In genomic region chr4:140300271-140300970, GRCh38 we compare ENCODE assay signal across 9 cellular contexts.
DNase-seq lines count a peak whose midpoint lies in the region; ATAC-seq and TF ChIP-seq lines count a peak whose summit lies in the region.
"Had no signal": no experiment of that assay in that cellular context is flagged by ENCODE, and none has a peak within 500 bp of the region (broad histone marks: within the 10 kb centered on the region; RNA-seq: fewer than 3 reads in every experiment).

No MANE protein-coding gene starts in this region.

- no peaks in the 10 kb centered on the region for H3K4me1 Mint-ChIP-seq in activated naive CD4-positive, alpha-beta T cell treated with anti-CD3 and anti-CD28 coated beads for 36 hours (ENCODE audit: low read depth)
- no peaks in the 10 kb centered on the region for H3K4me1 Mint-ChIP-seq in activated naive CD4-positive, alpha-beta T cell treated with anti-CD3 and anti-CD28 coated beads, Interleukin-2, amount 10 ng/mL, durations not matched to agents 7 days and 5 days
- no peaks in the 10 kb centered on the region for H3K4me1 Mint-ChIP-seq in stimulated activated effector memory CD8-positive, alpha-beta T cell treated with anti-CD3 and anti-CD28 coated beads, Interleukin-12 subunit alpha, Interleukin-12 subunit beta, amount 100 ng/mL, for 72 hours

- H3K4me3 Mint-ChIP-seq in activated naive CD4-positive, alpha-beta T cell treated with anti-CD3 and anti-CD28 coated beads for 36 hours = no peak overlapping the region
- H3K4me3 Mint-ChIP-seq in activated naive CD4-positive, alpha-beta T cell treated with anti-CD3 and anti-CD28 coated beads, Interleukin-2, amount 10 ng/mL, durations not matched to agents 7 days and 5 days = no peak overlapping the region
- no peak overlapping the region for H3K4me3 Mint-ChIP-seq in stimulated activated effector memory CD8-positive, alpha-beta T cell treated with anti-CD3 and anti-CD28 coated beads, Interleukin-12 subunit alpha, Interleukin-12 subunit beta, amount 100 ng/mL, for 72 hours
- H3K4me3 Mint-ChIP-seq: nephron had no signal

- in situ Hi-C loops in KBM-7 (cut with MboI; ENCODE audit: low pct_unique_long_range_greater_than_20kb, low sequenced_read_pairs) = no loop called here

- H3K27me3 ChIP-seq in PC-9 (ENCODE audit: insufficient read depth, low read depth) = no peaks in the 10 kb centered on the region

- POLR2A ChIA-PET in PC-9 (lab: Charles Lee; ENCODE audit: unreplicated experiment) = interaction anchor here (0.6 to 0.9 kb wide), 3 partner anchors 33 to 72 kb away, joined by 3 to 4 read pairs (median 4); no protein-coding TSS in a partner anchor

- no peaks in the 10 kb centered on the region for H3K36me3 ChIP-seq in PC-9 (ENCODE audit: low read depth)

- H2AFZ ChIP-seq in PC-9 = 0 out of 2 replicates have a peak overlapping the region, but pooled peaks have one; percentile 52

- no peaks in the 10 kb centered on the region for H3K9me3 ChIP-seq in PC-9 (ENCODE audit: insufficient read depth, low read depth)

- no peaks in the 10 kb centered on the region for H4K20me1 ChIP-seq in PC-9 (ENCODE audit: insufficient read depth)

- H3K36me3 Mint-ChIP-seq in activated naive CD4-positive, alpha-beta T cell treated with anti-CD3 and anti-CD28 coated beads for 36 hours (ENCODE audit: low read depth) = no peaks in the 10 kb centered on the region
- no peaks in the 10 kb centered on the region for H3K36me3 Mint-ChIP-seq in activated naive CD4-positive, alpha-beta T cell treated with anti-CD3 and anti-CD28 coated beads, Interleukin-2, amount 10 ng/mL, durations not matched to agents 7 days and 5 days
- H3K36me3 Mint-ChIP-seq in stimulated activated effector memory CD8-positive, alpha-beta T cell treated with anti-CD3 and anti-CD28 coated beads, Interleukin-12 subunit alpha, Interleukin-12 subunit beta, amount 100 ng/mL, for 72 hours = no peaks in the 10 kb centered on the region

- H3K4me2 ChIP-seq in PC-9 = peak overlapping the region; percentile 27

- H3F3A ChIP-seq in PC-9 (ENCODE audit: insufficient read depth, low read depth) = peaks cover 23% of the 10 kb centered on the region; the same call in 1 of the 2 replicates

- TF ChIP-seq CTCF in PC-9 (conservative IDR thresholded peaks at IDR 0.05) (no peak), fibroblast of mammary gland (conservative IDR thresholded peaks at IDR 0.05; ENCODE audit: control insufficient read depth, insufficient read depth, low read depth, low read length) (no peak)

- intact Hi-C loops in activated naive CD4-positive, alpha-beta T cell treated with anti-CD3 and anti-CD28 coated beads for 36 hours (cut with micrococcal nuclease) = no loop called here
- intact Hi-C loops in PC-9 (cut with micrococcal nuclease; ENCODE audit: unreplicated experiment) = no loop called here

- no peaks in the 10 kb centered on the region for H3K9me2 ChIP-seq in PC-9 (ENCODE audit: insufficient read depth)

- ATAC-seq in stimulated activated effector memory CD8-positive, alpha-beta T cell treated with anti-CD3 and anti-CD28 coated beads, Interleukin-12 subunit alpha, Interleukin-12 subunit beta, amount 100 ng/mL, for 72 hours = peak; percentile 46
- no peak for ATAC-seq in GM21717 (IDR thresholded peaks at IDR 0.05; ENCODE audit: unreplicated experiment)

- H3K27ac ChIP-seq in PC-9 = peak overlapping the region; percentile 55

- no TSS peak for BruUV-seq in PC-9 (replicated peaks; lab: Mats Ljungman, UMichigan)

- H3K4me3 ChIP-seq in PC-9 = no peak overlapping the region
- no peak overlapping the region for H3K4me3 ChIP-seq in fibroblast of mammary gland (ENCODE audit: control insufficient read depth, low read depth, low read length)

- DNase-seq in activated naive CD4-positive, alpha-beta T cell treated with anti-CD3 and anti-CD28 coated beads for 36 hours = peak; percentile 23
- DNase-seq in activated naive CD4-positive, alpha-beta T cell treated with anti-CD3 and anti-CD28 coated beads, Interleukin-2, amount 10 ng/mL, durations not matched to agents 7 days and 5 days = no peak
- DNase-seq in PC-9 = peak; percentile 48 to 67
- peak; percentile 80 for DNase-seq in fibroblast of mammary gland (ENCODE audit: low read depth)
- DNase-seq in stimulated activated effector memory CD8-positive, alpha-beta T cell treated with anti-CD3 and anti-CD28 coated beads, Interleukin-12 subunit alpha, Interleukin-12 subunit beta, amount 100 ng/mL, for 72 hours (ENCODE audit: low spot score in 2 of 2) = no peak
- DNase-seq in KBM-7 = no peak
- DNase-seq in activated CD8-positive, alpha-beta memory T cell treated with anti-CD3 and anti-CD28 coated beads, Interleukin-2, amount 50 U/mL, for 4 hours = no peak

- H3K27ac Mint-ChIP-seq in activated naive CD4-positive, alpha-beta T cell treated with anti-CD3 and anti-CD28 coated beads for 36 hours = no peak overlapping the region
- H3K27ac Mint-ChIP-seq in activated naive CD4-positive, alpha-beta T cell treated with anti-CD3 and anti-CD28 coated beads, Interleukin-2, amount 10 ng/mL, durations not matched to agents 7 days and 5 days = no peak overlapping the region
- no peak overlapping the region for H3K27ac Mint-ChIP-seq in stimulated activated effector memory CD8-positive, alpha-beta T cell treated with anti-CD3 and anti-CD28 coated beads, Interleukin-12 subunit alpha, Interleukin-12 subunit beta, amount 100 ng/mL, for 72 hours
- H3K27ac Mint-ChIP-seq: nephron had no signal

- CTCF ChIA-PET in activated naive CD4-positive, alpha-beta T cell treated with anti-CD3 and anti-CD28 coated beads for 36 hours (lab: Charles Lee) = interaction anchor here (1.1 kb wide), 1 partner anchor 59 kb away, joined by 5 read pairs; no protein-coding TSS in a partner anchor
- CTCF ChIA-PET in activated naive CD4-positive, alpha-beta T cell treated with anti-CD3 and anti-CD28 coated beads, Interleukin-2, amount 10 ng/mL, durations not matched to agents 7 days and 5 days (lab: Charles Lee) = no interaction called here
- CTCF ChIA-PET in PC-9 (lab: Charles Lee) = interaction anchor here (0.6 to 1.4 kb wide), 3 partner anchors 47 to 181 kb away, joined by 3 to 6 read pairs (median 4); no protein-coding TSS in a partner anchor

- H3K79me2 ChIP-seq in PC-9 (ENCODE audit: low read depth) = no peaks in the 10 kb centered on the region

- no peaks in the 10 kb centered on the region for H3K9me3 Mint-ChIP-seq in activated naive CD4-positive, alpha-beta T cell treated with anti-CD3 and anti-CD28 coated beads for 36 hours
- no peaks in the 10 kb centered on the region for H3K9me3 Mint-ChIP-seq in activated naive CD4-positive, alpha-beta T cell treated with anti-CD3 and anti-CD28 coated beads, Interleukin-2, amount 10 ng/mL, durations not matched to agents 7 days and 5 days
- H3K9me3 Mint-ChIP-seq in stimulated activated effector memory CD8-positive, alpha-beta T cell treated with anti-CD3 and anti-CD28 coated beads, Interleukin-12 subunit alpha, Interleukin-12 subunit beta, amount 100 ng/mL, for 72 hours = no peaks in the 10 kb centered on the region
- H3K9me3 Mint-ChIP-seq: nephron had no signal

- H3K27me3 Mint-ChIP-seq in activated naive CD4-positive, alpha-beta T cell treated with anti-CD3 and anti-CD28 coated beads for 36 hours (ENCODE audit: low read depth) = no peaks in the 10 kb centered on the region
- H3K27me3 Mint-ChIP-seq in activated naive CD4-positive, alpha-beta T cell treated with anti-CD3 and anti-CD28 coated beads, Interleukin-2, amount 10 ng/mL, durations not matched to agents 7 days and 5 days = peaks cover 7% of the 10 kb centered on the region

- peaks cover 37% of the 10 kb centered on the region for H3K4me1 ChIP-seq in PC-9 (replicated peaks; ENCODE audit: insufficient read depth)

Comparison
In these comparisons a context has a peak if more than half of its experiments do, and no peak if none do; other contexts are left out.
1. DNase-seq: peak in activated naive CD4-positive, alpha-beta T cell treated with anti-CD3 and anti-CD28 coated beads for 36 hours (single experiment), PC-9 (2 of 2) and fibroblast of mammary gland (single experiment); none in activated naive CD4-positive, alpha-beta T cell treated with anti-CD3 and anti-CD28 coated beads, Interleukin-2, amount 10 ng/mL, durations not matched to agents 7 days and 5 days (single experiment), stimulated activated effector memory CD8-positive, alpha-beta T cell treated with anti-CD3 and anti-CD28 coated beads, Interleukin-12 subunit alpha, Interleukin-12 subunit beta, amount 100 ng/mL, for 72 hours (0 of 2), KBM-7 (single experiment) and activated CD8-positive, alpha-beta memory T cell treated with anti-CD3 and anti-CD28 coated beads, Interleukin-2, amount 50 U/mL, for 4 hours (single experiment).